8 cellular contexts compared by ENCODE assay signal in genomic region chr5:72166070-72166979, GRCh38. TPM values are rescaled to one million over a fixed set of nuclear protein-coding genes. Genes with fewer than 3 reads are reported as not detected.
DNase-seq lines count a peak whose midpoint lies in the region; ATAC-seq, FAIRE-seq and TF ChIP-seq lines count a peak whose summit lies in the region.

No MANE protein-coding gene starts in this region.

- peak overlapping the region; percentile 53 for H3K27ac ChIP-seq in HUES64 (ENCODE audit: low read depth, low read length)
- peak overlapping the region; percentile 53 to 81 (median 80) for H3K27ac ChIP-seq in gastroesophageal sphincter

- no peak overlapping the region for H3K4me3 ChIP-seq in HUES64 (ENCODE audit: low read length)
- peak overlapping the region in 1 of 2 donors; percentile 15 for H3K4me3 ChIP-seq in gastroesophageal sphincter

- H3K4me1 ChIP-seq in HUES64 (ENCODE audit: insufficient read depth, low read length) (peaks cover 60% of the 10 kb centered on the region), gastroesophageal sphincter (peaks cover 19 to 67% (median 20%) of the 10 kb centered on the region in 3 donors)

- no peak for FAIRE-seq in H54 (lab: Jason Lieb, UNC)

- no peak for TF ChIP-seq CTCF in gastroesophageal sphincter (IDR thresholded peaks at IDR 0.05)

- H3K9me3 ChIP-seq in HUES64 (ENCODE audit: insufficient read depth, low read depth, low read length): no peaks in the 10 kb centered on the region
- H3K9me3 ChIP-seq in gastroesophageal sphincter: no peaks in the 10 kb centered on the region

- H3K36me3 ChIP-seq in HUES64 (ENCODE audit: insufficient read depth, low read length) (peaks cover 12% of the 10 kb centered on the region; the same call in 1 of the 2 replicates), gastroesophageal sphincter (no peaks in the 10 kb centered on the region)

- ATAC-seq in gastroesophageal sphincter (peak; percentile 71), GM21528 (IDR thresholded peaks at IDR 0.05; ENCODE audit: low FRiP score, unreplicated experiment) (no peak), HG03457 (IDR thresholded peaks at IDR 0.05; ENCODE audit: unreplicated experiment) (no peak)

- WGBS in HUES64: 63% methylated on average over 15 of the region's 15 CpGs
- WGBS in gastroesophageal sphincter (ENCODE audit: low coverage in 1 of 2), 2 donors: 15 to 24% methylated on average over 9 to 13 of the region's 15 CpGs

- TF ChIP-seq EP300 in gastroesophageal sphincter (IDR thresholded peaks at IDR 0.05): no peak

- H3K9ac ChIP-seq in HUES64 (ENCODE audit: low read depth, low read length): peak overlapping the region; percentile 8; the same call in 1 of the 2 replicates

- no peaks in the 10 kb centered on the region for H3K27me3 ChIP-seq in HUES64 (ENCODE audit: insufficient read depth, low read length)
- H3K27me3 ChIP-seq in gastroesophageal sphincter: no peaks in the 10 kb centered on the region

- DNase-seq in T1000 (lab: John Stamatoyannopoulos, UW) (peak; percentile 11), retina (peak; percentile 61), NCI-H1930 (lab: John Stamatoyannopoulos, UW) (no peak), H54 (ENCODE audit: insufficient read length, low spot score) (no peak)

- no peak for TF ChIP-seq POLR2A in gastroesophageal sphincter (IDR thresholded peaks at IDR 0.05)
- no peak for TF ChIP-seq POLR2A in H54 (IDR thresholded peaks at IDR 0.05; ENCODE audit: low read depth, low read length)

RNA-seq across cellular contexts. Expression of gene MAP1B, which starts 59.0 kb away (rescaled TPM):
- polyA plus RNA-seq in HUES64 (2013, experiment 1 of 2): 71.5 TPM
- polyA plus RNA-seq in HUES64 (2013, experiment 2 of 2): 75.9 TPM
- 1,000 to 10,000 TPM in 1 of 4 donors, 100 to 1,000 TPM in 3; 601 to 1,344 (median 738) TPM for total RNA-seq in gastroesophageal sphincter

Comparison
In these comparisons a context has a peak if more than half of its experiments do, and no peak if none do; other contexts are left out.
1. DNase-seq: peak in T1000 (single experiment) and retina (single experiment); none in NCI-H1930 (0 of 2) and H54 (single experiment).